Comparison of ENCODE assay signal across 1 cellular context in genomic region chr10:4974400-4974799, GRCh38. TPM values are rescaled to one million over a fixed set of nuclear protein-coding genes. Genes with fewer than 3 reads are reported as not detected.
"Had no signal": no experiment of that assay in that cellular context is flagged by ENCODE, and none has a peak within 500 bp of the region (broad histone marks: within the 10 kb centered on the region; RNA-seq: fewer than 3 reads in every experiment).

No MANE protein-coding gene starts in this region.

RNA-seq across cellular contexts. Expression of gene AKR1C2, which starts 29.3 kb away (rescaled TPM):
- total RNA-seq: H7 had no signal
